In genomic region chr4:3251691-3252479, GRCh38 we compare ENCODE assay signal across 26 cellular contexts. TPM values are rescaled to one million over a fixed set of nuclear protein-coding genes. Genes with fewer than 3 reads are reported as not detected.
DNase-seq lines count a peak whose midpoint lies in the region; ATAC-seq and TF ChIP-seq lines count a peak whose summit lies in the region.
"Had no signal": no experiment of that assay in that cellular context is flagged by ENCODE, and none has a peak within 500 bp of the region (broad histone marks: within the 10 kb centered on the region; RNA-seq: fewer than 3 reads in every experiment).

No MANE protein-coding gene starts in this region.

- H3K9me3 Mint-ChIP-seq in activated T-helper 2 cell treated with anti-CD3 and anti-CD28 coated beads, Interferon-gamma antibody, Interleukin-2, Interleukin-4, amounts not matched to agents 10 μg/mL and 5 μg/mL and 100 μg/mL, durations not matched to agents 14 hours and 24 hours and 36 hours: no peaks in the 10 kb centered on the region
- H3K9me3 Mint-ChIP-seq: activated B cell treated with CpG ODN at 0.5 μM for 24 hours; activated T-cell treated with anti-CD3 and anti-CD28 coated beads, Interleukin-2, amount 50 U/mL, for 4 hours; naive thymus-derived CD4-positive, alpha-beta T cell had no signal

- H3K36me3 Mint-ChIP-seq in activated T-helper 2 cell treated with anti-CD3 and anti-CD28 coated beads, Interferon-gamma antibody, Interleukin-2, Interleukin-4, amounts not matched to agents 10 μg/mL and 5 μg/mL and 100 μg/mL, durations not matched to agents 14 hours and 24 hours and 36 hours (ENCODE audit: low read depth): no peaks in the 10 kb centered on the region

- ATAC-seq in left colon: peak; percentile 21
- ATAC-seq: A549; activated T-cell treated with anti-CD3 and anti-CD28 coated beads, Interleukin-2, amount 50 U/mL, for 4 hours; HCT116; naive thymus-derived CD4-positive, alpha-beta T cell had no signal

- peaks cover 4% of the 10 kb centered on the region for H3K4me1 Mint-ChIP-seq in activated T-helper 2 cell treated with anti-CD3 and anti-CD28 coated beads, Interferon-gamma antibody, Interleukin-2, Interleukin-4, amounts not matched to agents 10 μg/mL and 5 μg/mL and 100 μg/mL, durations not matched to agents 14 hours and 24 hours and 36 hours (ENCODE audit: low read depth)
- H3K4me1 Mint-ChIP-seq: naive thymus-derived CD4-positive, alpha-beta T cell had no signal

- 84 to 95% methylated on average over 11 of the region's 11 CpGs for WGBS in sigmoid colon, 2 donors

- no peaks in the 10 kb centered on the region for H3K27me3 ChIP-seq in sigmoid colon
- H3K27me3 ChIP-seq: adrenal gland, Peyer's patch had no signal

- TF ChIP-seq EP300 in sigmoid colon (IDR thresholded peaks at IDR 0.05): no peak

- TF ChIP-seq CTCF in sigmoid colon (IDR thresholded peaks at IDR 0.05): no peak

- H3K4me3 ChIP-seq in sigmoid colon: no peak overlapping the region
- H3K4me3 ChIP-seq: A549, adrenal gland, Peyer's patch, SK-N-MC had no signal

- H3K27me3 Mint-ChIP-seq in activated T-helper 2 cell treated with anti-CD3 and anti-CD28 coated beads, Interferon-gamma antibody, Interleukin-2, Interleukin-4, amounts not matched to agents 10 μg/mL and 5 μg/mL and 100 μg/mL, durations not matched to agents 14 hours and 24 hours and 36 hours (ENCODE audit: low read depth): no peaks in the 10 kb centered on the region
- H3K27me3 Mint-ChIP-seq: activated B cell treated with CpG ODN at 0.5 μM for 24 hours; naive thymus-derived CD4-positive, alpha-beta T cell; progenitor cell of endocrine pancreas had no signal

- DNase-seq in activated effector memory CD4-positive, alpha-beta T cell treated with anti-CD3 and anti-CD28 coated beads, Interleukin-2, amount 50 U/mL, for 16 hours: peak; percentile 47
- no peak for DNase-seq in activated effector memory CD4-positive, alpha-beta T cell treated with Interleukin-2 at 50 U/mL for 16 hours
- no peak for DNase-seq in activated T-helper 2 cell treated with anti-CD3 and anti-CD28 coated beads, Interferon-gamma antibody, Interleukin-2, Interleukin-4, amounts not matched to agents 10 μg/mL and 5 μg/mL and 100 μg/mL, durations not matched to agents 14 hours and 24 hours and 36 hours (ENCODE audit: low spot score)
- peak in 1 of 2 donors; percentile 20 for DNase-seq in left colon
- DNase-seq in sigmoid colon: peak; percentile 57
- DNase-seq in NCI-H2171 treated with DMSO at 0.1 percent for 48 hours (lab: John Stamatoyannopoulos, UW): no peak
- DNase-seq in DMS79 treated with DMSO at 0.1 percent for 48 hours (lab: John Stamatoyannopoulos, UW): no peak
- no peak for DNase-seq in NCI-H345 (lab: John Stamatoyannopoulos, UW)
- DNase-seq: activated B cell treated with CpG ODN at 0.5 μM for 24 hours; activated CD8-positive, alpha-beta memory T cell treated with anti-CD3 and anti-CD28 coated beads for 24 hours; activated T-cell treated with anti-CD3 and anti-CD28 coated beads, Interleukin-2, amount 50 U/mL, for 4 hours; C1 segment of cervical spinal cord; dermis blood vessel endothelial cell; EL; mesenchymal stem cell; naive thymus-derived CD4-positive, alpha-beta T cell; NCI-H1048; NCI-H446; NK-92 treated with Interleukin-12 subunit alpha and Interleukin-12 subunit beta, amount 100 ng/mL, for 24 hours; stimulated activated CD8-positive, alpha-beta memory T cell treated with anti-CD3 and anti-CD28 coated beads, Interleukin-4, amount 100 ng/mL, for 48 hours had no signal

- intact Hi-C loops in activated T-helper 2 cell treated with anti-CD3 and anti-CD28 coated beads, Interferon-gamma antibody, Interleukin-2, Interleukin-4, amounts not matched to agents 10 μg/mL and 5 μg/mL and 100 μg/mL, durations not matched to agents 14 hours and 24 hours and 36 hours (cut with micrococcal nuclease): no loop called here
- intact Hi-C loops in left colon (cut with DNase I, micrococcal nuclease) (no loop called here), sigmoid colon (cut with DNase I) (no loop called here)

- peaks cover 0 to 4% (median 0%) of the 10 kb centered on the region in 4 donors for H3K4me1 ChIP-seq in sigmoid colon
- H3K4me1 ChIP-seq: A549, adrenal gland had no signal

- no peak for TF ChIP-seq POLR2A in sigmoid colon (IDR thresholded peaks at IDR 0.05)

- H3K9me3 ChIP-seq in sigmoid colon: no peaks in the 10 kb centered on the region
- H3K9me3 ChIP-seq: A549, adrenal gland, Peyer's patch had no signal

- H3K27ac Mint-ChIP-seq in activated T-helper 2 cell treated with anti-CD3 and anti-CD28 coated beads, Interferon-gamma antibody, Interleukin-2, Interleukin-4, amounts not matched to agents 10 μg/mL and 5 μg/mL and 100 μg/mL, durations not matched to agents 14 hours and 24 hours and 36 hours: peak overlapping the region; percentile 35
- H3K27ac Mint-ChIP-seq: activated B cell treated with CpG ODN at 0.5 μM for 24 hours had no signal

- peaks cover 0 to 6% (median 0%) of the 10 kb centered on the region in 4 donors for H3K36me3 ChIP-seq in sigmoid colon
- H3K36me3 ChIP-seq: adrenal gland, Peyer's patch had no signal

- no peak overlapping the region for H3K27ac ChIP-seq in sigmoid colon
- H3K27ac ChIP-seq: A549, adrenal gland, Peyer's patch, SK-N-MC had no signal

- H3K4me3 Mint-ChIP-seq in activated T-helper 2 cell treated with anti-CD3 and anti-CD28 coated beads, Interferon-gamma antibody, Interleukin-2, Interleukin-4, amounts not matched to agents 10 μg/mL and 5 μg/mL and 100 μg/mL, durations not matched to agents 14 hours and 24 hours and 36 hours (ENCODE audit: low read depth): no peak overlapping the region
- H3K4me3 Mint-ChIP-seq: activated B cell treated with CpG ODN at 0.5 μM for 24 hours; activated T-cell treated with anti-CD3 and anti-CD28 coated beads, Interleukin-2, amount 50 U/mL, for 4 hours; naive thymus-derived CD4-positive, alpha-beta T cell had no signal

RNA-seq across cellular contexts. Expression of gene MSANTD1, which starts 2.9 kb away (rescaled TPM):
- 0.64 and 0.68 TPM in 2 replicates for total RNA-seq in activated T-helper 2 cell treated with anti-CD3 and anti-CD28 coated beads, Interferon-gamma antibody, Interleukin-2, Interleukin-4, amounts not matched to agents 10 μg/mL and 5 μg/mL and 100 μg/mL, durations not matched to agents 14 hours and 24 hours and 36 hours
- total RNA-seq in left colon (under 1 TPM; 0.73 to 0.82 TPM), sigmoid colon (1 to 10 TPM in 2 of 4 donors, under 1 TPM in 2; 0.16 to 1.2 (median 0.73) TPM)
- under 1 TPM in 2 of 3 donors, not detected in 1; under 0.01 to 0.44 TPM for polyA plus RNA-seq in sigmoid colon
- polyA plus RNA-seq: naive thymus-derived CD4-positive, alpha-beta T cell had no signal

RNA-seq across cellular contexts. Expression of gene RGS12, which starts 40.9 kb away (rescaled TPM):
- total RNA-seq in activated T-helper 2 cell treated with anti-CD3 and anti-CD28 coated beads, Interferon-gamma antibody, Interleukin-2, Interleukin-4, amounts not matched to agents 10 μg/mL and 5 μg/mL and 100 μg/mL, durations not matched to agents 14 hours and 24 hours and 36 hours: 7.0 and 8.3 TPM in 2 replicates
- total RNA-seq in left colon (10 to 100 TPM; 21.5 to 23.5 TPM), sigmoid colon (10 to 100 TPM; 15.7 to 21.6 (median 17.8) TPM)
- polyA plus RNA-seq in sigmoid colon: 10 to 100 TPM in 1 of 3 donors, 1 to 10 TPM in 2; 3.0 to 14.6 (median 6.7) TPM

Comparison
In these comparisons a context has a peak if more than half of its experiments do, and no peak if none do; other contexts are left out.
1. DNase-seq: peak in activated effector memory CD4-positive, alpha-beta T cell treated with anti-CD3 and anti-CD28 coated beads, Interleukin-2, amount 50 U/mL, for 16 hours (single experiment) and sigmoid colon (single experiment); none in activated effector memory CD4-positive, alpha-beta T cell treated with Interleukin-2 at 50 U/mL for 16 hours (single experiment), activated T-helper 2 cell treated with anti-CD3 and anti-CD28 coated beads, Interferon-gamma antibody, Interleukin-2, Interleukin-4, amounts not matched to agents 10 μg/mL and 5 μg/mL and 100 μg/mL, durations not matched to agents 14 hours and 24 hours and 36 hours (single experiment), NCI-H2171 treated with DMSO at 0.1 percent for 48 hours (single experiment), DMS79 treated with DMSO at 0.1 percent for 48 hours (single experiment) and NCI-H345 (single experiment).